Comparison of ENCODE assay signal across 27 cellular contexts in the genomic region with DNA sequence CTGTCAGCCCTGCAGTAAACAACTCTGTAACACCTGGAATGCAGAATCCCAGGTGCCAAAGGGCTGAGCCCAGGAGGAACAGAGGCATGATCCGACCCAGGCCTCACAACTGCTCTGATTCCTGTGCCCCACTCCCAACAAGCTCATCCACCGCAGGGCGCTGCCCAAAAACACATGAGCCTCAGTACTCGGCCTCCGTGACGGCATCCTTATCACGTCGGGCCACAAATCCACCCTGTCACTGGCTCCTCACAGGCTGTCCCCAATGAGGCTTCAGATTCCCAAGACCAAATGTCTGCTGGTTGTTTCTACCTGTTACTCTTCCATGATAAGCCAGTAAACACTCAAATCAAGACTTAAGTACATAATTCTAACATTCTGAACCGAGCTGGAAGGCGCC. TPM values are rescaled to one million over a fixed set of nuclear protein-coding genes. Genes with fewer than 3 reads are reported as not detected.
"Had no signal": no experiment of that assay in that cellular context is flagged by ENCODE, and none has a peak within 500 bp of the region (broad histone marks: within the 10 kb centered on the region; RNA-seq: fewer than 3 reads in every experiment).

No MANE protein-coding gene starts in this region.

- H3K4me3 ChIP-seq: left lung, psoas muscle, thoracic aorta, upper lobe of left lung had no signal

- ATAC-seq: activated CD4-positive, alpha-beta T cell treated with anti-CD3 and anti-CD28 coated beads for 36 hours; activated CD8-positive, alpha-beta memory T cell treated with anti-CD3 and anti-CD28 coated beads, Interleukin-2, amount 10 ng/mL, durations not matched to agents 7 days and 5 days; left lung; psoas muscle; right cardiac atrium; T-cell; WTC11 had no signal

- H3K27me3 Mint-ChIP-seq: activated CD4-positive, alpha-beta memory T cell treated with anti-CD3 and anti-CD28 coated beads, Interleukin-2, amount 10 ng/mL, durations not matched to agents 7 days and 5 days; activated CD4-positive, alpha-beta T cell treated with anti-CD3 and anti-CD28 coated beads for 36 hours; activated CD8-positive, alpha-beta memory T cell treated with anti-CD3 and anti-CD28 coated beads, Interleukin-2, amount 10 ng/mL, durations not matched to agents 7 days and 5 days; T-cell had no signal

- H3K9me3 ChIP-seq: left lung, psoas muscle, thoracic aorta, upper lobe of left lung had no signal

- H3K27ac Mint-ChIP-seq: activated CD8-positive, alpha-beta memory T cell treated with anti-CD3 and anti-CD28 coated beads, Interleukin-2, amount 10 ng/mL, durations not matched to agents 7 days and 5 days; T-cell had no signal

- H3K27me3 ChIP-seq: brain microvascular endothelial cell, left lung, upper lobe of left lung had no signal

- H3K9me3 Mint-ChIP-seq: activated CD4-positive, alpha-beta memory T cell treated with anti-CD3 and anti-CD28 coated beads, Interleukin-2, amount 10 ng/mL, durations not matched to agents 7 days and 5 days; T-cell; WTC11 had no signal

- H3K36me3 ChIP-seq: thoracic aorta had no signal

- H3K4me3 Mint-ChIP-seq: activated CD4-positive, alpha-beta memory T cell treated with anti-CD3 and anti-CD28 coated beads, Interleukin-2, amount 10 ng/mL, durations not matched to agents 7 days and 5 days; activated CD4-positive, alpha-beta T cell treated with anti-CD3 and anti-CD28 coated beads for 36 hours; activated CD8-positive, alpha-beta memory T cell treated with anti-CD3 and anti-CD28 coated beads, Interleukin-2, amount 10 ng/mL, durations not matched to agents 7 days and 5 days; T-cell; WTC11 had no signal

- FAIRE-seq: colon, kidney, small intestine had no signal

- H3K4me1 ChIP-seq: psoas muscle had no signal

- DNase-seq: activated CD4-positive, alpha-beta memory T cell treated with anti-CD3 and anti-CD28 coated beads, Interleukin-2, amount 10 ng/mL, durations not matched to agents 7 days and 5 days; activated CD4-positive, alpha-beta T cell treated with anti-CD3 and anti-CD28 coated beads for 36 hours; activated CD8-positive, alpha-beta memory T cell treated with anti-CD3 and anti-CD28 coated beads, Interleukin-2, amount 10 ng/mL, durations not matched to agents 7 days and 5 days; activated effector memory CD4-positive, alpha-beta T cell treated with anti-CD3 and anti-CD28 coated beads, Interleukin-2, amount 50 U/mL, for 16 hours; activated naive CD4-positive, alpha-beta T cell treated with anti-CD3 and anti-CD28 coated beads, Interleukin-2, amount 50 U/mL, for 16 hours; aorta; brain microvascular endothelial cell; central memory CD4-positive, alpha-beta T cell; foreskin melanocyte; glutamatergic neuron; kidney; mammary epithelial cell; midbrain; psoas muscle; small intestine; stimulated activated CD4-positive, alpha-beta T cell treated with anti-CD3 and anti-CD28 coated beads, Interleukin-4, amount 100 ng/mL, for 1 hour; T-cell; T1000 had no signal

- H3K27ac ChIP-seq: brain microvascular endothelial cell, left lung, psoas muscle, thoracic aorta, upper lobe of left lung had no signal

RNA-seq across cellular contexts. Expression of a gene that starts 25.4 kb away (rescaled TPM):
- total RNA-seq: activated CD4-positive, alpha-beta T cell treated with anti-CD3 and anti-CD28 coated beads for 36 hours; activated CD8-positive, alpha-beta memory T cell treated with anti-CD3 and anti-CD28 coated beads, Interleukin-2, amount 10 ng/mL, durations not matched to agents 7 days and 5 days; aorta; epithelial cell of proximal tubule; kidney; left lung; mammary epithelial cell; osteoblast; psoas muscle; right cardiac atrium; thoracic aorta; WTC11 had no signal
- polyA plus RNA-seq: aorta, mammary epithelial cell, neural cell, psoas muscle, right cardiac atrium, small intestine had no signal
